Comparison of ENCODE assay signal across 23 cellular contexts in the genomic region with DNA sequence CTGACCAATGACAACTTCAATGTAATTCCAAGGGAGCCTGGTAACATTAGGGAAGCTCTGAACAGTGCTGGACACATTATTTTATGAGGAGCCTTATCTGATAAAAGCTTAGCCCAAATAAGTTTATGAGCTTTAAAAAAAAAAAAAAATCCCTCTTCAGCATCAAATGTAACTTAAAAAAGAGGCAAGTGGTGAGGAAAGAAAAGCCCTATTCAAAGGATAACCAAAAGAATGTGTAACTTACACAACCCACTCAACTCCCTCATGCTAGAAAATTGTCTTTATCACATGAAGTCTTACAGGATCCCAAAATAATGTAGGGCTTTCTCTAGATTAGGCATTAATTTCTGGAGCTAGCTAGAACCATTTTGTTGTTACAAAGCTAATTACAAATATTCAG. TPM values are rescaled to one million over a fixed set of nuclear protein-coding genes. Genes with fewer than 3 reads are reported as not detected.
DNase-seq lines count a peak whose midpoint lies in the region; ATAC-seq and TF ChIP-seq lines count a peak whose summit lies in the region.
"Had no signal": no experiment of that assay in that cellular context is flagged by ENCODE, and none has a peak within 500 bp of the region (broad histone marks: within the 10 kb centered on the region; RNA-seq: fewer than 3 reads in every experiment).

No MANE protein-coding gene starts in this region.

- BruUV-seq in Panc1 (replicated peaks; lab: Mats Ljungman, UMichigan), result no TSS peak

- ATAC-seq in Panc1 (no peak), GM21529 (IDR thresholded peaks at IDR 0.05; ENCODE audit: unreplicated experiment) (no peak)
- ATAC-seq in activated naive CD4-positive, alpha-beta T cell treated with anti-CD3 and anti-CD28 coated beads, Interleukin-2, amount 50 U/mL, for 72 hours, result no peak
- ATAC-seq: CD8-positive, alpha-beta T cell had no signal

- DNase-seq in COLO829 (ENCODE audit: low spot score) (peak; percentile 28), Panc1 (ENCODE audit: low read depth, low spot score) (no peak), fibroblast of peridontal ligament (ENCODE audit: extremely low read depth) (peak; percentile 49), osteocyte (ENCODE audit: extremely low spot score, unreplicated experiment) (no peak), AG20443 (ENCODE audit: low spot score) (no peak)
- DNase-seq in activated naive CD8-positive, alpha-beta T cell treated with anti-CD3 and anti-CD28 coated beads for 36 hours, result no peak
- DNase-seq in activated naive CD4-positive, alpha-beta T cell treated with anti-CD3 and anti-CD28 coated beads, Interleukin-2, amount 50 U/mL, for 72 hours (ENCODE audit: low spot score in 2 of 2), result no peak
- DNase-seq: Calu3; CD8-positive, alpha-beta T cell; DMS153; GF-D8; H7; HFFc6; NCI-H1417; NCI-H1694 treated with DMSO at 0.1 percent for 48 hours; NCI-H2081 treated with DMSO at 0.1 percent for 48 hours; NCI-H2171 treated with DMSO at 0.1 percent for 48 hours; NCI-H524 treated with DMSO at 0.1 percent for 48 hours; OCI-M1; Right ventricle myocardium superior had no signal

- H3K27ac ChIP-seq in Panc1 (ENCODE audit: low read length), result peak overlapping the region; percentile 58
- H3K27ac ChIP-seq: BLaER1 treated with 17β-estradiol and CSF1 and Interleukin-3, amounts not matched to agents 10 nM and 100 nM; KMS-11 had no signal

- H3K9me3 Mint-ChIP-seq in osteocyte (ENCODE audit: unreplicated experiment), result peaks cover 15% of the 10 kb centered on the region
- no peaks in the 10 kb centered on the region for H3K9me3 Mint-ChIP-seq in activated naive CD8-positive, alpha-beta T cell treated with anti-CD3 and anti-CD28 coated beads for 36 hours
- H3K9me3 Mint-ChIP-seq in activated naive CD4-positive, alpha-beta T cell treated with anti-CD3 and anti-CD28 coated beads, Interleukin-2, amount 50 U/mL, for 72 hours, result no peaks in the 10 kb centered on the region
- H3K9me3 Mint-ChIP-seq: CD8-positive, alpha-beta T cell; HFFc6 had no signal

- H3K36me3 Mint-ChIP-seq in osteocyte (ENCODE audit: unreplicated experiment), result no peaks in the 10 kb centered on the region
- no peaks in the 10 kb centered on the region for H3K36me3 Mint-ChIP-seq in activated naive CD8-positive, alpha-beta T cell treated with anti-CD3 and anti-CD28 coated beads for 36 hours
- no peaks in the 10 kb centered on the region for H3K36me3 Mint-ChIP-seq in activated naive CD4-positive, alpha-beta T cell treated with anti-CD3 and anti-CD28 coated beads, Interleukin-2, amount 50 U/mL, for 72 hours
- H3K36me3 Mint-ChIP-seq: CD8-positive, alpha-beta T cell had no signal

- H3K4me3 Mint-ChIP-seq in osteocyte (ENCODE audit: unreplicated experiment), result no peak overlapping the region
- no peak overlapping the region for H3K4me3 Mint-ChIP-seq in activated naive CD8-positive, alpha-beta T cell treated with anti-CD3 and anti-CD28 coated beads for 36 hours
- H3K4me3 Mint-ChIP-seq: CD8-positive, alpha-beta T cell; HFFc6 had no signal

- H3K36me3 ChIP-seq in Panc1 (ENCODE audit: control insufficient read depth, insufficient read depth, low read length), result no peaks in the 10 kb centered on the region
- H3K36me3 ChIP-seq: BLaER1 treated with 17β-estradiol and CSF1 and Interleukin-3, amounts not matched to agents 10 nM and 100 nM had no signal

- intact Hi-C loops in Panc1 (cut with micrococcal nuclease; ENCODE audit: unreplicated experiment), result no loop called here

- CTCF ChIA-PET in Panc1 (lab: Charles Lee), result no interaction called here

- peaks cover 3% of the 10 kb centered on the region for H3K4me1 ChIP-seq in Panc1 (ENCODE audit: control insufficient read depth, insufficient read depth, low read length)
- H3K4me1 ChIP-seq: BLaER1 treated with 17β-estradiol and CSF1 and Interleukin-3, amounts not matched to agents 10 nM and 100 nM had no signal

- H3K4me3 ChIP-seq in Panc1 (ENCODE audit: low read depth in 2 of 2, low read length in 2 of 2), result no peak overlapping the region
- H3K4me3 ChIP-seq: BLaER1 treated with 17β-estradiol and CSF1 and Interleukin-3, amounts not matched to agents 10 nM and 100 nM had no signal

- POLR2A ChIA-PET in Panc1 (lab: Charles Lee), result no interaction called here

- no peaks in the 10 kb centered on the region for H3K27me3 ChIP-seq in Panc1 (ENCODE audit: control insufficient read depth, insufficient read depth, low read length)
- H3K27me3 ChIP-seq: BLaER1 treated with 17β-estradiol and CSF1 and Interleukin-3, amounts not matched to agents 10 nM and 100 nM had no signal

- TF ChIP-seq CTCF in Panc1 (IDR thresholded peaks at IDR 0.05) (no peak), osteocyte (IDR thresholded peaks at IDR 0.05) (no peak)

- in situ Hi-C loops in Panc1 (cut with HindIII; ENCODE audit: low pct_unique_long_range_greater_than_20kb, low sequenced_read_pairs), result no loop called here

- peak overlapping the region; percentile 27 for H3K27ac Mint-ChIP-seq in osteocyte (ENCODE audit: unreplicated experiment)
- H3K27ac Mint-ChIP-seq in activated naive CD8-positive, alpha-beta T cell treated with anti-CD3 and anti-CD28 coated beads for 36 hours, result no peak overlapping the region
- no peak overlapping the region for H3K27ac Mint-ChIP-seq in activated naive CD4-positive, alpha-beta T cell treated with anti-CD3 and anti-CD28 coated beads, Interleukin-2, amount 50 U/mL, for 72 hours
- H3K27ac Mint-ChIP-seq: CD8-positive, alpha-beta T cell; HFFc6 had no signal

- H3K9me3 ChIP-seq in Panc1 (ENCODE audit: control insufficient read depth, insufficient read depth, low read depth, low read length), result no peaks in the 10 kb centered on the region

- H3K27me3 Mint-ChIP-seq in osteocyte (ENCODE audit: unreplicated experiment), result no peaks in the 10 kb centered on the region
- H3K27me3 Mint-ChIP-seq in activated naive CD8-positive, alpha-beta T cell treated with anti-CD3 and anti-CD28 coated beads for 36 hours, result peaks cover 12% of the 10 kb centered on the region

- H3K4me1 Mint-ChIP-seq in osteocyte (ENCODE audit: unreplicated experiment), result peaks cover 42% of the 10 kb centered on the region
- H3K4me1 Mint-ChIP-seq in activated naive CD8-positive, alpha-beta T cell treated with anti-CD3 and anti-CD28 coated beads for 36 hours, result no peaks in the 10 kb centered on the region

RNA-seq across cellular contexts. Expression of gene ABCA4, which starts 35.3 kb away (rescaled TPM):
- 1.5 TPM for total RNA-seq in Panc1 (2021; ENCODE audit: unreplicated experiment)
- 3.2 TPM for polyA plus RNA-seq in Panc1 (2012; ENCODE audit: insufficient read length)
- total RNA-seq in osteocyte, result 6.0 and 6.6 TPM in 2 replicates
- not detected for total RNA-seq in activated naive CD8-positive, alpha-beta T cell treated with anti-CD3 and anti-CD28 coated beads for 36 hours
- total RNA-seq in activated naive CD4-positive, alpha-beta T cell treated with anti-CD3 and anti-CD28 coated beads, Interleukin-2, amount 50 U/mL, for 72 hours, result not detected
- total RNA-seq: CD8-positive, alpha-beta T cell had no signal

Comparison
In these comparisons a context has a peak if more than half of its experiments do, and no peak if none do; other contexts are left out.
1. DNase-seq: peak in COLO829 (single experiment) and fibroblast of peridontal ligament (single experiment); none in Panc1 (single experiment), osteocyte (single experiment), AG20443 (single experiment), activated naive CD8-positive, alpha-beta T cell treated with anti-CD3 and anti-CD28 coated beads for 36 hours (single experiment) and activated naive CD4-positive, alpha-beta T cell treated with anti-CD3 and anti-CD28 coated beads, Interleukin-2, amount 50 U/mL, for 72 hours (0 of 2).